Comparison of ENCODE assay signal across 11 cellular contexts in genomic region chrX:151970661-151971060, GRCh38. TPM values are rescaled to one million over a fixed set of nuclear protein-coding genes. Genes with fewer than 3 reads are reported as not detected.
DNase-seq lines count a peak whose midpoint lies in the region; ATAC-seq lines count a peak whose summit lies in the region.
"Had no signal": no experiment of that assay in that cellular context is flagged by ENCODE, and none has a peak within 500 bp of the region (broad histone marks: within the 10 kb centered on the region; RNA-seq: fewer than 3 reads in every experiment).

No MANE protein-coding gene starts in this region.

- no peaks in the 10 kb centered on the region for H3K36me3 ChIP-seq in Karpas-422 (ENCODE audit: insufficient read depth, low read length)
- H3K36me3 ChIP-seq: BLaER1 treated with 17β-estradiol and CSF1 and Interleukin-3, amounts not matched to agents 10 nM and 100 nM had no signal

- H3K4me1 ChIP-seq in Karpas-422 (ENCODE audit: low read length): no peaks in the 10 kb centered on the region

- H3K9me2 ChIP-seq in Karpas-422 (replicated peaks; ENCODE audit: insufficient read depth, low read length): no peaks in the 10 kb centered on the region

- H3K79me2 ChIP-seq in Karpas-422 (ENCODE audit: low read length): no peaks in the 10 kb centered on the region

- DNase-seq in AG08395 (ENCODE audit: low spot score) (peak; percentile 80), NCI-H226 (peak; percentile 90), epithelial cell of prostate (ENCODE audit: low read depth, low spot score) (no peak), mucosa of gallbladder (ENCODE audit: low spot score) (peak; percentile 64), Karpas-422 (no peak), DMS114 treated with DMSO at 0.1 percent for 48 hours (lab: John Stamatoyannopoulos, UW; ENCODE audit: unreplicated experiment) (no peak)
- DNase-seq: KG1 had no signal

- no peaks in the 10 kb centered on the region for H4K20me1 ChIP-seq in Karpas-422 (ENCODE audit: insufficient read depth, low read depth, low read length)
- H4K20me1 ChIP-seq: BLaER1 treated with 17β-estradiol and CSF1 and Interleukin-3, amounts not matched to agents 10 nM and 100 nM had no signal

- no peak overlapping the region for H2AFZ ChIP-seq in Karpas-422 (ENCODE audit: low read length)

- no peak for ATAC-seq in HG03521 (IDR thresholded peaks at IDR 0.05; ENCODE audit: unreplicated experiment)
- ATAC-seq in HG02981 (IDR thresholded peaks at IDR 0.05; ENCODE audit: unreplicated experiment): no peak
- ATAC-seq: Panc1 had no signal

- peak overlapping the region; percentile 54 for H3K27ac ChIP-seq in epithelial cell of prostate
- no peak overlapping the region for H3K27ac ChIP-seq in Karpas-422 (ENCODE audit: low read length)

- no peaks in the 10 kb centered on the region for H3K9me3 ChIP-seq in Karpas-422 (ENCODE audit: low read length)

- H3K4me2 ChIP-seq in Karpas-422 (ENCODE audit: low read depth, low read length, poor library complexity, severe bottlenecking): no peak overlapping the region

- no peaks in the 10 kb centered on the region for H3K27me3 ChIP-seq in Karpas-422 (ENCODE audit: low read length)

- H3K4me3 ChIP-seq in Karpas-422 (ENCODE audit: low read length): no peak overlapping the region
- H3K4me3 ChIP-seq: BLaER1 treated with 17β-estradiol and CSF1 and Interleukin-3, amounts not matched to agents 10 nM and 100 nM had no signal

- H3K9ac ChIP-seq in Karpas-422 (ENCODE audit: low read length): no peak overlapping the region
- H3K9ac ChIP-seq: BLaER1 treated with 17β-estradiol and CSF1 and Interleukin-3, amounts not matched to agents 10 nM and 100 nM had no signal

RNA-seq across cellular contexts. Expression of gene GABRE, which starts 3.8 kb away (rescaled TPM):
- total RNA-seq in mucosa of gallbladder: 85.0 TPM
- total RNA-seq in Karpas-422 (2014; rRNA removed; shearing (Covaris generic); ENCODE audit: low replicate concordance): not detected in 2 replicates

RNA-seq across cellular contexts. Expression of gene MAGEA4, which starts 58.0 kb away (rescaled TPM):
- not detected for total RNA-seq in mucosa of gallbladder
- not detected in 2 replicates for total RNA-seq in Karpas-422 (2014; rRNA removed; shearing (Covaris generic); ENCODE audit: low replicate concordance)

Comparison
In these comparisons a context has a peak if more than half of its experiments do, and no peak if none do; other contexts are left out.
1. DNase-seq: peak in AG08395 (single experiment), NCI-H226 (single experiment) and mucosa of gallbladder (single experiment); none in epithelial cell of prostate (single experiment), Karpas-422 (single experiment) and DMS114 treated with DMSO at 0.1 percent for 48 hours (single experiment).
2. RNA of gene GABRE, which starts 3.8 kb away (total RNA-seq): 85.0 TPM in mucosa of gallbladder (single experiment); not detected in Karpas-422; every median in the first group is over 10 times any median in the second.